1 cellular context compared by ENCODE assay signal in genomic region chr15:88940110-88940675, GRCh38.
TF ChIP-seq lines count a peak whose summit lies in the region.

No MANE protein-coding gene starts in this region.

TF ChIP-seq in H1, 55 proteins besides CTCF, POLR2A, EP300 and RAD21:
- TF ChIP-seq JUND (IDR thresholded peaks at IDR 0.05; ENCODE audit: low read length) (no peak), MAX (IDR thresholded peaks at IDR 0.05) (no peak)
